ENCODE assay signal across 8 cellular contexts in genomic region chr6:131914967-131915751, GRCh38. TPM values are rescaled to one million over a fixed set of nuclear protein-coding genes. Genes with fewer than 3 reads are reported as not detected.
DNase-seq lines count a peak whose midpoint lies in the region; ATAC-seq, FAIRE-seq and TF ChIP-seq lines count a peak whose summit lies in the region.

No MANE protein-coding gene starts in this region.

- H4K20me1 ChIP-seq in PC-3 (ENCODE audit: low read length) = no peaks in the 10 kb centered on the region

- POLR2A ChIA-PET in PC-3 (lab: Charles Lee; ENCODE audit: unreplicated experiment) = interaction anchor here (0.5 kb wide), 1 partner anchor 111 kb away, joined by 5 read pairs; no protein-coding TSS in a partner anchor

- no peaks in the 10 kb centered on the region for H3K9me3 ChIP-seq in PC-3 (ENCODE audit: low read length)
- no peaks in the 10 kb centered on the region for H3K9me3 ChIP-seq in ovary

- peak; percentile 9 for DNase-seq in DMS 273 treated with DMSO at 0.1 percent for 48 hours (lab: John Stamatoyannopoulos, UW)
- peak; percentile 74 for DNase-seq in PC-3
- peak; percentile 75 for DNase-seq in activated effector memory CD4-positive, alpha-beta T cell treated with anti-CD3 and anti-CD28 coated beads, Interleukin-2, amount 50 U/mL, for 16 hours
- DNase-seq in frontal cortex (ENCODE audit: low spot score in 2 of 2) = peak; percentile 19 to 51
- peak; percentile 40 to 71 (median 49) for DNase-seq in ovary
- peak; percentile 59 for DNase-seq in urothelium cell line (ENCODE audit: low spot score)

- H3K36me3 ChIP-seq in PC-3 (ENCODE audit: low read depth, low read length) = no peaks in the 10 kb centered on the region
- no peaks in the 10 kb centered on the region for H3K36me3 ChIP-seq in ovary

- TF ChIP-seq EP300 in ovary (IDR thresholded peaks at IDR 0.05) = no peak

- H3K4me3 ChIP-seq in PC-3 (ENCODE audit: low read length) (no peak overlapping the region), ovary (no peak overlapping the region)

- H3K79me2 ChIP-seq in PC-3 (ENCODE audit: low read length) = no peaks in the 10 kb centered on the region

- no peaks in the 10 kb centered on the region for H3K9me2 ChIP-seq in PC-3 (replicated peaks; ENCODE audit: low read length)

- no peaks in the 10 kb centered on the region for H3F3A ChIP-seq in PC-3 (ENCODE audit: low read length, unreplicated experiment)

- WGBS in ovary, 3 donors = 24 to 30% (median 28%) methylated on average over 10 of the region's 10 CpGs

- TF ChIP-seq POLR2A in ovary (IDR thresholded peaks at IDR 0.05) = no peak

- no TSS peak for BruUV-seq in PC-3 (replicated peaks; lab: Mats Ljungman, UMichigan)

- no peak for FAIRE-seq in frontal cortex (lab: Jason Lieb, UNC)
- peak; percentile 59 for FAIRE-seq in urothelium cell line (lab: Jason Lieb, UNC)

- peak overlapping the region; percentile 72 for H2AFZ ChIP-seq in PC-3 (ENCODE audit: low read length)

- TF ChIP-seq CTCF in PC-3 (conservative IDR thresholded peaks at IDR 0.05; ENCODE audit: low read depth, low read length) (peak; percentile 83), ovary (IDR thresholded peaks at IDR 0.05) (peak; percentile 49 to 72 (median 58))

- no peak overlapping the region for H3K9ac ChIP-seq in PC-3 (ENCODE audit: low read length)

- H3K4me1 ChIP-seq in PC-3 (ENCODE audit: insufficient read depth, low read length) (peaks cover 9% of the 10 kb centered on the region), ovary (ENCODE audit: insufficient read depth) (no peaks in the 10 kb centered on the region)

- intact Hi-C loops in PC-3 (cut with micrococcal nuclease) = loop anchor here (5.0 kb wide), 2 partner anchors 73 to 567 kb away; no protein-coding TSS in a partner anchor
- intact Hi-C loops in ovary (cut with DNase I) = loop anchor here in 2 of 4 donors (5.0 to 10.0 kb wide), 4 partner anchors 130 to 302 kb away; no protein-coding TSS in a partner anchor

- ATAC-seq in GM19452 (IDR thresholded peaks at IDR 0.05; ENCODE audit: unreplicated experiment) (peak; percentile 87), HG03571 (IDR thresholded peaks at IDR 0.05; ENCODE audit: unreplicated experiment) (peak; percentile 66), PC-3 (peak; percentile 67)

- H3K27ac ChIP-seq in PC-3 (ENCODE audit: low read length) = no peak overlapping the region
- no peak overlapping the region for H3K27ac ChIP-seq in ovary

- H3K27me3 ChIP-seq in PC-3 (ENCODE audit: low read length) = no peaks in the 10 kb centered on the region
- H3K27me3 ChIP-seq in ovary = no peaks in the 10 kb centered on the region

- peak overlapping the region; percentile 41; the same call in 1 of the 2 replicates for H3K4me2 ChIP-seq in PC-3 (ENCODE audit: low read length)

- CTCF ChIA-PET in PC-3 (lab: Charles Lee) = interaction anchor here (0.9 kb wide), 1 partner anchor 132 kb away, joined by 3 read pairs; no protein-coding TSS in a partner anchor

RNA-seq across cellular contexts. Expression of gene CCN2, which starts 36.0 kb away (rescaled TPM):
- total RNA-seq in PC-3 (2014; rRNA removed) (33.2 and 34.4 TPM in 2 replicates), frontal cortex (4.1 TPM), ovary (10 to 100 TPM; 18.3 to 88.0 (median 52.8) TPM)
- polyA plus RNA-seq in ovary = 100 to 1,000 TPM in 1 of 2 donors, 10 to 100 TPM in 1; 74.2 to 191 TPM

Comparison
In these comparisons a context has a peak if more than half of its experiments do, and no peak if none do; other contexts are left out.
1. DNase-seq: peak in every context shown above with its lines; median percentile 75 in activated effector memory CD4-positive, alpha-beta T cell treated with anti-CD3 and anti-CD28 coated beads, Interleukin-2, amount 50 U/mL, for 16 hours; 74 in PC-3; 59 in urothelium cell line; 49 in ovary; 35 in frontal cortex; 9 in DMS 273 treated with DMSO at 0.1 percent for 48 hours.